Comparison of ENCODE assay signal across 1 cellular context in the genomic region with DNA sequence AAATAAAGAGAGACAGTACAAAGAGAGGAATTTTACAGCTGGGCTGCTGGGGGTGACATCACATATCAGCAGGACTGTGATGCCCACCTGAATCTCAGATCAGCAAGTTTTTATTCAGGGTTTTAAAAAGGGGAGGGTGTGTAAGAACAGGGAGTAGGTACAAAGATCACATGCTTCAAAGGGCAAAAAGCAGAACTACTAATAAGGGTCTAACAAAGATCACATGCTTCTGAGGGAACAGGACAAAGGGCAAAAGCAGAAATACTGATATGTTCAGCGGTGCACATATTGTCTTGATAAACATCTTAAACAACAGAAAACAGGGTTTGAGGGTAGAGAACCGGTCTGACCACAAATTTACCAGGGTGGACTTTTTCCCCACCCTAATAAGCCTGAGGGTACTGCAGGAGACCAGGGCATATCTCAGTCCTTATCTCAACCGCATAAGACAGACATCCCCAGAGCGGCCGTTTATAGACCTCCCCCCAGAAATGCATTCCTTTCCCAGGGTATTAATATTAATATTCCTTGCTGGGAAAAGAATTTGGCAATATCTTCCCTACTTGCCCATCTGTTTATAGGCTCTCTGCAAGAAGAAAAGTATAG.
A peak's percentile ranks its signal among the peaks of the same experiment; 100 is the strongest.
TF ChIP-seq lines count a peak whose summit lies in the region.
"Not testable (repeated sequence)": the region's sequence is repeated elsewhere in the genome, so short reads cannot be mapped to it uniquely, and the experiment has no call there.

No MANE protein-coding gene starts in this region.

TF ChIP-seq in HepG2, 621 proteins besides CTCF, POLR2A, EP300 and RAD21:
- TF ChIP-seq, protein P1, sequence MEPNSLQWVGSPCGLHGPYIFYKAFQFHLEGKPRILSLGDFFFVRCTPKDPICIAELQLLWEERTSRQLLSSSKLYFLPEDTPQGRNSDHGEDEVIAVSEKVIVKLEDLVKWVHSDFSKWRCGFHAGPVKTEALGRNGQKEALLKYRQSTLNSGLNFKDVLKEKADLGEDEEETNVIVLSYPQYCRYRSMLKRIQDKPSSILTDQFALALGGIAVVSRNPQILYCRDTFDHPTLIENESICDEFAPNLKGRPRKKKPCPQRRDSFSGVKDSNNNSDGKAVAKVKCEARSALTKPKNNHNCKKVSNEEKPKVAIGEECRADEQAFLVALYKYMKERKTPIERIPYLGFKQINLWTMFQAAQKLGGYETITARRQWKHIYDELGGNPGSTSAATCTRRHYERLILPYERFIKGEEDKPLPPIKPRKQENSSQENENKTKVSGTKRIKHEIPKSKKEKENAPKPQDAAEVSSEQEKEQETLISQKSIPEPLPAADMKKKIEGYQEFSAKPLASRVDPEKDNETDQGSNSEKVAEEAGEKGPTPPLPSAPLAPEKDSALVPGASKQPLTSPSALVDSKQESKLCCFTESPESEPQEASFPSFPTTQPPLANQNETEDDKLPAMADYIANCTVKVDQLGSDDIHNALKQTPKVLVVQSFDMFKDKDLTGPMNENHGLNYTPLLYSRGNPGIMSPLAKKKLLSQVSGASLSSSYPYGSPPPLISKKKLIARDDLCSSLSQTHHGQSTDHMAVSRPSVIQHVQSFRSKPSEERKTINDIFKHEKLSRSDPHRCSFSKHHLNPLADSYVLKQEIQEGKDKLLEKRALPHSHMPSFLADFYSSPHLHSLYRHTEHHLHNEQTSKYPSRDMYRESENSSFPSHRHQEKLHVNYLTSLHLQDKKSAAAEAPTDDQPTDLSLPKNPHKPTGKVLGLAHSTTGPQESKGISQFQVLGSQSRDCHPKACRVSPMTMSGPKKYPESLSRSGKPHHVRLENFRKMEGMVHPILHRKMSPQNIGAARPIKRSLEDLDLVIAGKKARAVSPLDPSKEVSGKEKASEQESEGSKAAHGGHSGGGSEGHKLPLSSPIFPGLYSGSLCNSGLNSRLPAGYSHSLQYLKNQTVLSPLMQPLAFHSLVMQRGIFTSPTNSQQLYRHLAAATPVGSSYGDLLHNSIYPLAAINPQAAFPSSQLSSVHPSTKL (CRISPR knock-in tag; IDR thresholded peaks at IDR 0.05): peak; percentile 46
- TF ChIP-seq SOX5 (CRISPR knock-in tag; IDR thresholded peaks at IDR 0.05; ENCODE audit: borderline replicate concordance): peak; percentile 37; the same call in 1 of the 2 replicates
- not testable (repeated sequence) for TF ChIP-seq FOXP1 (IDR thresholded peaks at IDR 0.05); HNF4G (CRISPR knock-in tag; IDR thresholded peaks at IDR 0.05; ENCODE audit: borderline replicate concordance, low read depth); SOX6 (IDR thresholded peaks at IDR 0.05); SOX13 (IDR thresholded peaks at IDR 0.05)
- 0 out of 2 replicates have a peak, but pooled peaks have one; percentile 20 for TF ChIP-seq FOXP1 (CRISPR knock-in tag; IDR thresholded peaks at IDR 0.05)
- TF ChIP-seq HNF4A (CRISPR knock-in tag; IDR thresholded peaks at IDR 0.05): peak; percentile 59
- TF ChIP-seq, protein P2, sequence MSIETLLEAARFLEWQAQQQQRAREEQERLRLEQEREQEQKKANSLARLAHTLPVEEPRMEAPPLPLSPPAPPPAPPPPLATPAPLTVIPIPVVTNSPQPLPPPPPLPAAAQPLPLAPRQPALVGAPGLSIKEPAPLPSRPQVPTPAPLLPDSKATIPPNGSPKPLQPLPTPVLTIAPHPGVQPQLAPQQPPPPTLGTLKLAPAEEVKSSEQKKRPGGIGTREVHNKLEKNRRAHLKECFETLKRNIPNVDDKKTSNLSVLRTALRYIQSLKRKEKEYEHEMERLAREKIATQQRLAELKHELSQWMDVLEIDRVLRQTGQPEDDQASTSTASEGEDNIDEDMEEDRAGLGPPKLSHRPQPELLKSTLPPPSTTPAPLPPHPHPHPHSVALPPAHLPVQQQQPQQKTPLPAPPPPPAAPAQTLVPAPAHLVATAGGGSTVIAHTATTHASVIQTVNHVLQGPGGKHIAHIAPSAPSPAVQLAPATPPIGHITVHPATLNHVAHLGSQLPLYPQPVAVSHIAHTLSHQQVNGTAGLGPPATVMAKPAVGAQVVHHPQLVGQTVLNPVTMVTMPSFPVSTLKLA (IDR thresholded peaks at IDR 0.05): 0 out of 2 replicates have a peak, but pooled peaks have one; percentile 13
- TF ChIP-seq, protein P3, sequence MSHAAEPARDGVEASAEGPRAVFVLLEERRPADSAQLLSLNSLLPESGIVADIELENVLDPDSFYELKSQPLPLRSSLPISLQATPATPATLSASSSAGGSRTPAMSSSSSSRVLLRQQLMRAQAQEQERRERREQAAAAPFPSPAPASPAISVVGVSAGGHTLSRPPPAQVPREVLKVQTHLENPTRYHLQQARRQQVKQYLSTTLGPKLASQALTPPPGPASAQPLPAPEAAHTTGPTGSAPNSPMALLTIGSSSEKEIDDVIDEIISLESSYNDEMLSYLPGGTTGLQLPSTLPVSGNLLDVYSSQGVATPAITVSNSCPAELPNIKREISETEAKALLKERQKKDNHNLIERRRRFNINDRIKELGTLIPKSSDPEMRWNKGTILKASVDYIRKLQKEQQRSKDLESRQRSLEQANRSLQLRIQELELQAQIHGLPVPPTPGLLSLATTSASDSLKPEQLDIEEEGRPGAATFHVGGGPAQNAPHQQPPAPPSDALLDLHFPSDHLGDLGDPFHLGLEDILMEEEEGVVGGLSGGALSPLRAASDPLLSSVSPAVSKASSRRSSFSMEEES (CRISPR knock-in tag; IDR thresholded peaks at IDR 0.05): peak; percentile 69; the same call in 1 of the 2 replicates
- 0 out of 2 replicates have a peak, but pooled peaks have one; percentile 63 for TF ChIP-seq HNF4G (IDR thresholded peaks at IDR 0.05; ENCODE audit: borderline replicate concordance, low read depth, low read length)
- TF ChIP-seq, protein P4, sequence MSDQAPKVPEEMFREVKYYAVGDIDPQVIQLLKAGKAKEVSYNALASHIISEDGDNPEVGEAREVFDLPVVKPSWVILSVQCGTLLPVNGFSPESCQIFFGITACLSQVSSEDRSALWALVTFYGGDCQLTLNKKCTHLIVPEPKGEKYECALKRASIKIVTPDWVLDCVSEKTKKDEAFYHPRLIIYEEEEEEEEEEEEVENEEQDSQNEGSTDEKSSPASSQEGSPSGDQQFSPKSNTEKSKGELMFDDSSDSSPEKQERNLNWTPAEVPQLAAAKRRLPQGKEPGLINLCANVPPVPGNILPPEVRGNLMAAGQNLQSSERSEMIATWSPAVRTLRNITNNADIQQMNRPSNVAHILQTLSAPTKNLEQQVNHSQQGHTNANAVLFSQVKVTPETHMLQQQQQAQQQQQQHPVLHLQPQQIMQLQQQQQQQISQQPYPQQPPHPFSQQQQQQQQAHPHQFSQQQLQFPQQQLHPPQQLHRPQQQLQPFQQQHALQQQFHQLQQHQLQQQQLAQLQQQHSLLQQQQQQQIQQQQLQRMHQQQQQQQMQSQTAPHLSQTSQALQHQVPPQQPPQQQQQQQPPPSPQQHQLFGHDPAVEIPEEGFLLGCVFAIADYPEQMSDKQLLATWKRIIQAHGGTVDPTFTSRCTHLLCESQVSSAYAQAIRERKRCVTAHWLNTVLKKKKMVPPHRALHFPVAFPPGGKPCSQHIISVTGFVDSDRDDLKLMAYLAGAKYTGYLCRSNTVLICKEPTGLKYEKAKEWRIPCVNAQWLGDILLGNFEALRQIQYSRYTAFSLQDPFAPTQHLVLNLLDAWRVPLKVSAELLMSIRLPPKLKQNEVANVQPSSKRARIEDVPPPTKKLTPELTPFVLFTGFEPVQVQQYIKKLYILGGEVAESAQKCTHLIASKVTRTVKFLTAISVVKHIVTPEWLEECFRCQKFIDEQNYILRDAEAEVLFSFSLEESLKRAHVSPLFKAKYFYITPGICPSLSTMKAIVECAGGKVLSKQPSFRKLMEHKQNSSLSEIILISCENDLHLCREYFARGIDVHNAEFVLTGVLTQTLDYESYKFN (CRISPR knock-in tag; conservative IDR thresholded peaks at IDR 0.05): peak; percentile 35; the same call in 1 of the 2 replicates
- TF ChIP-seq SOX6 (CRISPR knock-in tag; IDR thresholded peaks at IDR 0.05): peak; percentile 29; the same call in 1 of the 2 replicates
- peak in 1 of 2 experiments; percentile 22; a peak in 1 of 4 replicates for TF ChIP-seq SOX13 (CRISPR knock-in tag; conservative IDR thresholded peaks at IDR 0.05 in 1 of 2, IDR thresholded peaks at IDR 0.05 in 1 of 2)
- peak; percentile 66; the same call in 1 of the 2 replicates for TF ChIP-seq NCOR1 (IDR thresholded peaks at IDR 0.05; ENCODE audit: borderline replicate concordance, low read length)
